ENCODE assay signal across 9 cellular contexts in genomic region chr17:49997773-49998703, GRCh38. TPM values are rescaled to one million over a fixed set of nuclear protein-coding genes. Genes with fewer than 3 reads are reported as not detected.
A peak's percentile ranks its signal among the peaks of the same experiment; 100 is the strongest.
DNase-seq lines count a peak whose midpoint lies in the region; ATAC-seq, FAIRE-seq and TF ChIP-seq lines count a peak whose summit lies in the region.
"Had no signal": no experiment of that assay in that cellular context is flagged by ENCODE, and none has a peak within 500 bp of the region (broad histone marks: within the 10 kb centered on the region; RNA-seq: fewer than 3 reads in every experiment).

No MANE protein-coding gene starts in this region.

- peak; percentile 97 for TF ChIP-seq CTCF in endothelial cell (IDR thresholded peaks at IDR 0.05; ENCODE audit: unreplicated experiment)
- TF ChIP-seq CTCF in mucosa of descending colon (IDR thresholded peaks at IDR 0.05) = peak; percentile 90

- H3K36me3 ChIP-seq in mucosa of descending colon (ENCODE audit: low read depth) = no peaks in the 10 kb centered on the region

- FAIRE-seq in GM12891 (lab: Jason Lieb, UNC) = peak; percentile 93

- no peak overlapping the region for H3K4me3 ChIP-seq in mucosa of descending colon

- TF ChIP-seq POLR2A in GM12891 (IDR thresholded peaks at IDR 0.05; ENCODE audit: low read depth, low read length) = no peak

- H3K27ac Mint-ChIP-seq in endothelial cell (ENCODE audit: unreplicated experiment) = no peak overlapping the region

- ATAC-seq in mucosa of descending colon = peak; percentile 87
- ATAC-seq in GM18519 (IDR thresholded peaks at IDR 0.05; ENCODE audit: low FRiP score, unreplicated experiment) = no peak

- peaks cover 19% of the 10 kb centered on the region for H3K4me1 ChIP-seq in mucosa of descending colon (ENCODE audit: low read depth)

- peak; percentile 80 for DNase-seq in GM12891 (ENCODE audit: insufficient read length, low spot score)
- peak in 73 of 76 experiments; percentile 9 to 89 (median 69) for DNase-seq in HUDEP-2 (lab: John Stamatoyannopoulos, UW; ENCODE audit: unreplicated experiment in 76 of 76)
- peak; percentile 60 to 87 for DNase-seq in NOMO-1 (lab: John Stamatoyannopoulos, UW; ENCODE audit: unreplicated experiment in 2 of 2)
- peak; percentile 62 to 68 for DNase-seq in activated CD8-positive, alpha-beta memory T cell treated with anti-CD3 and anti-CD28 coated beads for 4 hours (ENCODE audit: low read depth in 2 of 2)
- peak; percentile 88 for DNase-seq in endothelial cell (ENCODE audit: low spot score)
- peak; percentile 63 to 77 (median 75) for DNase-seq in mucosa of descending colon
- peak; percentile 71 to 74 for DNase-seq in stimulated activated CD8-positive, alpha-beta memory T cell treated with anti-CD3 and anti-CD28 coated beads, Interleukin-2, amount 100 ng/mL, for 48 hours (ENCODE audit: low read depth in 2 of 2)

- H3K9me3 ChIP-seq in mucosa of descending colon = no peaks in the 10 kb centered on the region

- peaks cover 28% of the 10 kb centered on the region for H3K27me3 Mint-ChIP-seq in endothelial cell (ENCODE audit: unreplicated experiment)

- intact Hi-C loops in mucosa of descending colon (cut with DNase I, micrococcal nuclease) = loop anchor here (2.0 to 10.0 kb wide), 3 partner anchors 49 to 433 kb away; no protein-coding TSS in a partner anchor

- H3K9me3 Mint-ChIP-seq in endothelial cell (ENCODE audit: unreplicated experiment) = no peaks in the 10 kb centered on the region

- H3K4me1 Mint-ChIP-seq in endothelial cell (ENCODE audit: unreplicated experiment) = peaks cover 11% of the 10 kb centered on the region

- H3K36me3 Mint-ChIP-seq in endothelial cell (ENCODE audit: low read depth, unreplicated experiment) = peaks cover 3% of the 10 kb centered on the region

- no peak overlapping the region for H3K4me3 Mint-ChIP-seq in endothelial cell (ENCODE audit: unreplicated experiment)

TF ChIP-seq in GM12891, 5 proteins besides CTCF, POLR2A, EP300 and RAD21:
- TF ChIP-seq POU2F2 (IDR thresholded peaks at IDR 0.05; ENCODE audit: low read depth, low read length) (no peak), POLR2AphosphoS5 (IDR thresholded peaks at IDR 0.05; ENCODE audit: low read depth, low read length) (no peak), PAX5 (IDR thresholded peaks at IDR 0.05; ENCODE audit: insufficient read depth, low read length, severe bottlenecking) (no peak), SPI1 (IDR thresholded peaks at IDR 0.05; ENCODE audit: low read depth, low read length) (no peak)

RNA-seq across cellular contexts. Expression of gene DLX3, which starts 3.0 kb away (rescaled TPM):
- polyA plus RNA-seq in GM12891 (2012; ENCODE audit: low read depth, missing spikeins) = not detected
- total RNA-seq in endothelial cell (ENCODE audit: unreplicated experiment) (0.13 TPM), mucosa of descending colon (under 1 TPM in 1 of 3 donors, not detected in 2; 0.22 TPM)

RNA-seq across cellular contexts. Expression of gene DLX4, which starts 29.0 kb away (rescaled TPM):
- 0.21 TPM for polyA plus RNA-seq in GM12891 (2012; ENCODE audit: low read depth, missing spikeins)
- total RNA-seq in endothelial cell (ENCODE audit: unreplicated experiment) (0.36 TPM), mucosa of descending colon (under 1 TPM; 0.14 to 0.60 (median 0.24) TPM)
- total RNA-seq: temporal lobe had no signal

RNA-seq across cellular contexts. Expression of gene ITGA3, which starts 57.9 kb away (rescaled TPM):
- polyA plus RNA-seq in GM12891 (2012; ENCODE audit: low read depth, missing spikeins) = 1.1 TPM
- total RNA-seq in endothelial cell (ENCODE audit: unreplicated experiment) (5.0 TPM), mucosa of descending colon (100 to 1,000 TPM; 108 to 170 (median 108) TPM)

Comparison
In these comparisons a context has a peak if more than half of its experiments do, and no peak if none do; other contexts are left out.
1. RNA of gene ITGA3, which starts 57.9 kb away (total RNA-seq): 108 to 170 TPM in mucosa of descending colon; 5.0 TPM in endothelial cell (single experiment); every median in the first group is over 10 times any median in the second.
2. Peak in every context shown above with its lines, with median percentiles within 50 percentile points of each other: DNase-seq.